ENCODE assay signal across 8 cellular contexts in genomic region chr2:152635635-152636298, GRCh38.
A peak's percentile ranks its signal among the peaks of the same experiment; 100 is the strongest.
DNase-seq lines count a peak whose midpoint lies in the region; ATAC-seq and TF ChIP-seq lines count a peak whose summit lies in the region.

No MANE protein-coding gene starts in this region.

- peak; percentile 88 for TF ChIP-seq CTCF in AG10803 (conservative IDR thresholded peaks at IDR 0.05; ENCODE audit: low read length)
- TF ChIP-seq CTCF in cardiac muscle cell (IDR thresholded peaks at IDR 0.05; ENCODE audit: low read depth, low read length), result peak; percentile 77

- H3K4me1 Mint-ChIP-seq in activated naive CD4-positive, alpha-beta T cell treated with anti-CD3 and anti-CD28 coated beads for 36 hours (ENCODE audit: low read depth), result peaks cover 3% of the 10 kb centered on the region

- peak; percentile 71 for ATAC-seq in GM18909 (IDR thresholded peaks at IDR 0.05; ENCODE audit: poor library complexity, unreplicated experiment)
- no peak for ATAC-seq in HG03039 (IDR thresholded peaks at IDR 0.05; ENCODE audit: unreplicated experiment)

- no peak overlapping the region for H3K4me3 ChIP-seq in AG10803 (ENCODE audit: low read length)
- H3K4me3 ChIP-seq in cardiac muscle cell, result no peak overlapping the region

- H3K36me3 Mint-ChIP-seq in activated naive CD4-positive, alpha-beta T cell treated with anti-CD3 and anti-CD28 coated beads for 36 hours (ENCODE audit: low read depth), result no peaks in the 10 kb centered on the region

- peaks cover 12% of the 10 kb centered on the region for H3K36me3 ChIP-seq in cardiac muscle cell

- H3K27me3 ChIP-seq in cardiac muscle cell, result no peaks in the 10 kb centered on the region

- no peaks in the 10 kb centered on the region for H3K4me1 ChIP-seq in cardiac muscle cell (ENCODE audit: low read depth)

- no peaks in the 10 kb centered on the region for H3K9me3 Mint-ChIP-seq in activated naive CD4-positive, alpha-beta T cell treated with anti-CD3 and anti-CD28 coated beads for 36 hours

- intact Hi-C loops in activated naive CD4-positive, alpha-beta T cell treated with anti-CD3 and anti-CD28 coated beads for 36 hours (cut with micrococcal nuclease), result loop anchor here (1.0 to 5.0 kb wide), 5 partner anchors 228 to 598 kb away; partner anchors contain the start of gene FMNL2

- CTCF ChIA-PET in activated naive CD4-positive, alpha-beta T cell treated with anti-CD3 and anti-CD28 coated beads for 36 hours (lab: Charles Lee), result interaction anchor here (0.7 to 3.1 kb wide), 38 partner anchors 10 to 608 kb away, joined by 3 to 34 read pairs (median 3); partner anchors contain the start of gene STAM2

- DNase-seq in AG10803 (ENCODE audit: low read depth), result peak; percentile 52
- peak; percentile 70 for DNase-seq in HuH-7.5 (ENCODE audit: low spot score)
- DNase-seq in SK-MEL-5 (ENCODE audit: low read depth, low spot score), result peak; percentile 80
- peak; percentile 82 for DNase-seq in activated naive CD4-positive, alpha-beta T cell treated with anti-CD3 and anti-CD28 coated beads for 36 hours
- DNase-seq in cardiac muscle cell (ENCODE audit: low read depth in 1 of 2, low spot score in 1 of 2), result peak; percentile 68 to 75
- DNase-seq in renal cortical epithelial cell (ENCODE audit: low read depth), result peak; percentile 41

- H3K4me3 Mint-ChIP-seq in activated naive CD4-positive, alpha-beta T cell treated with anti-CD3 and anti-CD28 coated beads for 36 hours, result no peak overlapping the region

- in situ Hi-C loops in SK-MEL-5 (cut with HindIII; ENCODE audit: low pct_unique_long_range_greater_than_20kb, low sequenced_read_pairs), result no loop called here

- no peaks in the 10 kb centered on the region for H3K27me3 Mint-ChIP-seq in activated naive CD4-positive, alpha-beta T cell treated with anti-CD3 and anti-CD28 coated beads for 36 hours (ENCODE audit: low read depth)

- H3K27ac Mint-ChIP-seq in activated naive CD4-positive, alpha-beta T cell treated with anti-CD3 and anti-CD28 coated beads for 36 hours, result no peak overlapping the region

- no peaks in the 10 kb centered on the region for H3K9me3 ChIP-seq in cardiac muscle cell (ENCODE audit: low read depth)

- no peak overlapping the region for H3K27ac ChIP-seq in cardiac muscle cell
